22 cellular contexts compared by ENCODE assay signal in genomic region chr3:72485649-72486048, GRCh38. TPM values are rescaled to one million over a fixed set of nuclear protein-coding genes. Genes with fewer than 3 reads are reported as not detected.
DNase-seq lines count a peak whose midpoint lies in the region; ATAC-seq, FAIRE-seq and TF ChIP-seq lines count a peak whose summit lies in the region.
"Had no signal": no experiment of that assay in that cellular context is flagged by ENCODE, and none has a peak within 500 bp of the region (broad histone marks: within the 10 kb centered on the region; RNA-seq: fewer than 3 reads in every experiment).

No MANE protein-coding gene starts in this region.

- peaks cover 81% of the 10 kb centered on the region for H3K4me1 Mint-ChIP-seq in activated T-cell treated with anti-CD3 and anti-CD28 coated beads, Interleukin-2, amount 50 U/mL, for 24 hours (ENCODE audit: low read depth)
- H3K4me1 Mint-ChIP-seq in astrocyte (ENCODE audit: low read depth, unreplicated experiment) = peaks cover 37% of the 10 kb centered on the region
- peaks cover 69% of the 10 kb centered on the region for H3K4me1 Mint-ChIP-seq in stimulated activated effector memory CD8-positive, alpha-beta T cell treated with anti-CD3 and anti-CD28 coated beads, Interleukin-12 subunit alpha, Interleukin-12 subunit beta, amount 100 ng/mL, for 72 hours

- H3K27ac ChIP-seq in astrocyte (ENCODE audit: low read depth, low read length) = no peak overlapping the region
- H3K27ac ChIP-seq in right cardiac atrium (ENCODE audit: low read length) = no peak overlapping the region
- H3K27ac ChIP-seq: A549, body of pancreas, dorsolateral prefrontal cortex, ovary, suprapubic skin had no signal

- H3K36me3 Mint-ChIP-seq in activated T-cell treated with anti-CD3 and anti-CD28 coated beads, Interleukin-2, amount 50 U/mL, for 24 hours (ENCODE audit: low read depth) = peaks cover 26% of the 10 kb centered on the region
- H3K36me3 Mint-ChIP-seq in astrocyte (ENCODE audit: low read depth, unreplicated experiment) = no peaks in the 10 kb centered on the region
- H3K36me3 Mint-ChIP-seq in stimulated activated effector memory CD8-positive, alpha-beta T cell treated with anti-CD3 and anti-CD28 coated beads, Interleukin-12 subunit alpha, Interleukin-12 subunit beta, amount 100 ng/mL, for 72 hours = peaks cover 14% of the 10 kb centered on the region
- H3K36me3 Mint-ChIP-seq: CD8-positive, alpha-beta T cell; mesothelial cell of epicardium had no signal

- H3K9ac ChIP-seq in astrocyte (ENCODE audit: low read length) = no peak overlapping the region

- in situ Hi-C loops in G401 (cut with HindIII; ENCODE audit: low sequenced_read_pairs) = no loop called here

- no peak overlapping the region for H3K4me3 Mint-ChIP-seq in activated T-cell treated with anti-CD3 and anti-CD28 coated beads, Interleukin-2, amount 50 U/mL, for 24 hours
- no peak overlapping the region for H3K4me3 Mint-ChIP-seq in astrocyte (ENCODE audit: unreplicated experiment)
- H3K4me3 Mint-ChIP-seq in stimulated activated effector memory CD8-positive, alpha-beta T cell treated with anti-CD3 and anti-CD28 coated beads, Interleukin-12 subunit alpha, Interleukin-12 subunit beta, amount 100 ng/mL, for 72 hours = peak overlapping the region; percentile 4
- H3K4me3 Mint-ChIP-seq: activated T-cell treated with anti-CD3 and anti-CD28 coated beads, Interleukin-2, amount 50 U/mL, for 4 hours; CD8-positive, alpha-beta T cell; mesothelial cell of epicardium; T-helper 1 cell treated with Interleukin-12 subunit alpha and Interleukin-12 subunit beta and Interleukin-4 antibody, amounts not matched to agents 30 μg/mL and 1 μg/mL, for 36 hours had no signal

- no peaks in the 10 kb centered on the region for H3K36me3 ChIP-seq in astrocyte (ENCODE audit: insufficient read depth, low read length)
- H3K36me3 ChIP-seq: ovary, suprapubic skin had no signal

- H3K4me1 ChIP-seq in astrocyte (ENCODE audit: insufficient read depth, low read length) (peaks cover 33% of the 10 kb centered on the region), right cardiac atrium (ENCODE audit: control insufficient read depth, insufficient read depth, low read length) (peaks cover 8% of the 10 kb centered on the region)

- intact Hi-C loops in right cardiac atrium (cut with DNase I) = no loop called here

- peaks cover 24% of the 10 kb centered on the region for H3K9me3 Mint-ChIP-seq in activated T-cell treated with anti-CD3 and anti-CD28 coated beads, Interleukin-2, amount 50 U/mL, for 24 hours
- H3K9me3 Mint-ChIP-seq in astrocyte (ENCODE audit: unreplicated experiment) = no peaks in the 10 kb centered on the region
- H3K9me3 Mint-ChIP-seq in stimulated activated effector memory CD8-positive, alpha-beta T cell treated with anti-CD3 and anti-CD28 coated beads, Interleukin-12 subunit alpha, Interleukin-12 subunit beta, amount 100 ng/mL, for 72 hours = no peaks in the 10 kb centered on the region
- H3K9me3 Mint-ChIP-seq: activated T-cell treated with anti-CD3 and anti-CD28 coated beads, Interleukin-2, amount 50 U/mL, for 4 hours; CD8-positive, alpha-beta T cell had no signal

- DNase-seq in activated T-cell treated with anti-CD3 and anti-CD28 coated beads, Interleukin-2, amount 50 U/mL, for 24 hours = no peak
- no peak for DNase-seq in activated T-cell treated with anti-CD3 and anti-CD28 coated beads, Interleukin-2, amount 50 U/mL, for 48 hours
- peak; percentile 56 for DNase-seq in astrocyte (ENCODE audit: low read depth)
- DNase-seq in right cardiac atrium = peak; percentile 29 to 79 (median 74)
- no peak for DNase-seq in stimulated activated effector memory CD8-positive, alpha-beta T cell treated with anti-CD3 and anti-CD28 coated beads, Interleukin-12 subunit alpha, Interleukin-12 subunit beta, amount 100 ng/mL, for 72 hours (ENCODE audit: low spot score in 2 of 2)
- DNase-seq in epidermal melanocyte (ENCODE audit: insufficient read length, low spot score) = no peak
- no peak for DNase-seq in NCI-H146 (lab: John Stamatoyannopoulos, UW)
- no peak for DNase-seq in G401 (ENCODE audit: low spot score)
- DNase-seq: activated T-cell treated with anti-CD3 and anti-CD28 coated beads, Interleukin-2, amount 50 U/mL, for 4 hours; body of pancreas; CD8-positive, alpha-beta T cell; dorsolateral prefrontal cortex; NCI-H82; ovary; stimulated activated CD4-positive, alpha-beta T cell treated with anti-CD3 and anti-CD28 coated beads, Interleukin-15, amount 100 ng/mL, for 24 hours had no signal

- no peak overlapping the region for H3K4me2 ChIP-seq in astrocyte (ENCODE audit: low read length)
- H3K4me2 ChIP-seq: A549 had no signal

- H2AFZ ChIP-seq in astrocyte (ENCODE audit: low read depth, low read length) = no peak overlapping the region

- H3K79me2 ChIP-seq in astrocyte (ENCODE audit: insufficient read depth, low read length) = no peaks in the 10 kb centered on the region

- no peaks in the 10 kb centered on the region for H4K20me1 ChIP-seq in astrocyte (ENCODE audit: insufficient read depth, low read length)

- 53% methylated on average over 2 of the region's 2 CpGs for WGBS in right cardiac atrium

- H3K27me3 Mint-ChIP-seq in activated T-cell treated with anti-CD3 and anti-CD28 coated beads, Interleukin-2, amount 50 U/mL, for 24 hours = no peaks in the 10 kb centered on the region
- H3K27me3 Mint-ChIP-seq in astrocyte (ENCODE audit: low read depth, unreplicated experiment) = no peaks in the 10 kb centered on the region

- no peak for FAIRE-seq in astrocyte (lab: Jason Lieb, UNC)
- FAIRE-seq: A549, GM12878 had no signal

- no peaks in the 10 kb centered on the region for H3K27me3 ChIP-seq in astrocyte (ENCODE audit: insufficient read depth, low read length)
- H3K27me3 ChIP-seq in right cardiac atrium (ENCODE audit: control insufficient read depth, insufficient read depth) = no peaks in the 10 kb centered on the region
- H3K27me3 ChIP-seq: body of pancreas, dorsolateral prefrontal cortex, ovary, suprapubic skin had no signal

- ATAC-seq in right cardiac atrium = peak; percentile 53 to 85
- no peak for ATAC-seq in stimulated activated effector memory CD8-positive, alpha-beta T cell treated with anti-CD3 and anti-CD28 coated beads, Interleukin-12 subunit alpha, Interleukin-12 subunit beta, amount 100 ng/mL, for 72 hours
- ATAC-seq: A549; activated CD4-positive, CD25-positive, alpha-beta regulatory T cell treated with anti-CD3 and anti-CD28 coated beads, Interleukin-2, amount 50 U/mL, for 24 hours; activated T-cell treated with anti-CD3 and anti-CD28 coated beads, Interleukin-2, amount 50 U/mL, for 4 hours; body of pancreas; CD8-positive, alpha-beta T cell; GM12878; HCT116 had no signal

- H3K4me3 ChIP-seq in astrocyte (ENCODE audit: insufficient read depth, low read depth, low read length) = no peak overlapping the region
- no peak overlapping the region for H3K4me3 ChIP-seq in right cardiac atrium (ENCODE audit: low read length)
- H3K4me3 ChIP-seq: A549, body of pancreas, dorsolateral prefrontal cortex, GM12878, ovary, suprapubic skin had no signal

- peak overlapping the region; percentile 95 for H3K27ac Mint-ChIP-seq in activated T-cell treated with anti-CD3 and anti-CD28 coated beads, Interleukin-2, amount 50 U/mL, for 24 hours
- no peak overlapping the region for H3K27ac Mint-ChIP-seq in astrocyte (ENCODE audit: unreplicated experiment)
- H3K27ac Mint-ChIP-seq in stimulated activated effector memory CD8-positive, alpha-beta T cell treated with anti-CD3 and anti-CD28 coated beads, Interleukin-12 subunit alpha, Interleukin-12 subunit beta, amount 100 ng/mL, for 72 hours = peak overlapping the region; percentile 83
- H3K27ac Mint-ChIP-seq: CD8-positive, alpha-beta T cell; mesothelial cell of epicardium; T-helper 1 cell treated with Interleukin-12 subunit alpha and Interleukin-12 subunit beta and Interleukin-4 antibody, amounts not matched to agents 30 μg/mL and 1 μg/mL, for 36 hours had no signal

- H3K9me3 ChIP-seq in astrocyte (ENCODE audit: insufficient read depth, low read depth, low read length) (no peaks in the 10 kb centered on the region), right cardiac atrium (ENCODE audit: control insufficient read depth, low read length) (no peaks in the 10 kb centered on the region)
- H3K9me3 ChIP-seq: A549, body of pancreas, ovary, suprapubic skin had no signal

- TF ChIP-seq CTCF in astrocyte (IDR thresholded peaks at IDR 0.05; ENCODE audit: insufficient read depth, low read depth, low read length) = no peak

RNA-seq across cellular contexts. Expression of gene RYBP, which starts 39.2 kb away (rescaled TPM):
- total RNA-seq in astrocyte (24.4 and 24.9 TPM in 2 replicates), right cardiac atrium (10 to 100 TPM in 1 of 4 donors, 1 to 10 TPM in 3; 9.3 to 10.7 (median 9.9) TPM)
- 5.3 TPM for polyA plus RNA-seq in right cardiac atrium
- total RNA-seq in G401 (2014; rRNA removed; shearing (Covaris generic)) = 6.3 and 7.5 TPM in 2 replicates

Comparison
In these comparisons a context has a peak if more than half of its experiments do, and no peak if none do; other contexts are left out.
1. DNase-seq: peak in astrocyte (single experiment) and right cardiac atrium (3 of 3); none in activated T-cell treated with anti-CD3 and anti-CD28 coated beads, Interleukin-2, amount 50 U/mL, for 24 hours (single experiment), activated T-cell treated with anti-CD3 and anti-CD28 coated beads, Interleukin-2, amount 50 U/mL, for 48 hours (0 of 2), stimulated activated effector memory CD8-positive, alpha-beta T cell treated with anti-CD3 and anti-CD28 coated beads, Interleukin-12 subunit alpha, Interleukin-12 subunit beta, amount 100 ng/mL, for 72 hours (0 of 2), epidermal melanocyte (single experiment), NCI-H146 (single experiment) and G401 (single experiment).